ENCODE assay signal across 9 cellular contexts in the genomic region with DNA sequence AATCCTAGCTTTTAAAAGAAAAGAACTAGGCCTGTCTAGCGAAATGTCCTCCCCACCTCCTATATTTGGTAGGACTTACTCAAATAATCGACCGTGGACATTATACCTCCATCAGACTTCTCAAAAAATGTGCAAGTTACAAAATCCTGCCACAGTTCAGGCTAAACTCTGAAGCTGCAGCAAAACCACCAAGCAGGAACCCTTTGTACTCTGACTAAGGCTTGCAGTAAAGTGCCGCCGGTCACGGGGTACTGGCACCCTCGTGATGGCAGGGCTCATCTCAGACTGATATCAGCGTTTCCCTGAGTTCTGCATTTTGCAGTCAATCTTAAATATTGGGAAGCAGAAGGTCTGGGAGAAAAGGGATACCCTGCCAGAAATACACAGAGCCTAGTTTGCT.
DNase-seq lines count a peak whose midpoint lies in the region; ATAC-seq and TF ChIP-seq lines count a peak whose summit lies in the region.
"Had no signal": no experiment of that assay in that cellular context is flagged by ENCODE, and none has a peak within 500 bp of the region (broad histone marks: within the 10 kb centered on the region; RNA-seq: fewer than 3 reads in every experiment).

No MANE protein-coding gene starts in this region.

- H3K27ac ChIP-seq in KOPT-K1 (ENCODE audit: low read depth, low read length, poor library complexity, severe bottlenecking), result peak overlapping the region; percentile 78

- peak; percentile 58 for DNase-seq in activated CD8-positive, alpha-beta memory T cell treated with anti-CD3 and anti-CD28 coated beads, Interleukin-2, amount 50 U/mL, for 4 hours
- peak; percentile 93 for DNase-seq in globus pallidus (ENCODE audit: low spot score)
- peak; percentile 88 for DNase-seq in putamen (ENCODE audit: low spot score)
- DNase-seq in NCI-H187 treated with DMSO at 0.1 percent for 48 hours (lab: John Stamatoyannopoulos, UW), result no peak
- DNase-seq in COLO668 (lab: John Stamatoyannopoulos, UW; ENCODE audit: unreplicated experiment), result no peak

- H3K36me3 ChIP-seq in KOPT-K1 (ENCODE audit: insufficient read depth, low read length), result peaks cover 42% of the 10 kb centered on the region

- TF ChIP-seq POLR2A in GM18505 (IDR thresholded peaks at IDR 0.05; ENCODE audit: borderline replicate concordance, extremely low read depth, insufficient read depth, insufficient read length), result no peak

- no peaks in the 10 kb centered on the region for H3K9me3 ChIP-seq in KOPT-K1 (ENCODE audit: insufficient read depth, low read length, poor library complexity, severe bottlenecking)
- H3K9me3 ChIP-seq: body of pancreas had no signal

- no peak for ATAC-seq in HG03139 (IDR thresholded peaks at IDR 0.05; ENCODE audit: unreplicated experiment)
- ATAC-seq in GM18505 (IDR thresholded peaks at IDR 0.05; ENCODE audit: unreplicated experiment), result no peak
- ATAC-seq: body of pancreas had no signal

Comparison
In these comparisons a context has a peak if more than half of its experiments do, and no peak if none do; other contexts are left out.
1. DNase-seq: peak in activated CD8-positive, alpha-beta memory T cell treated with anti-CD3 and anti-CD28 coated beads, Interleukin-2, amount 50 U/mL, for 4 hours (single experiment), globus pallidus (single experiment) and putamen (single experiment); none in NCI-H187 treated with DMSO at 0.1 percent for 48 hours (single experiment) and COLO668 (single experiment).